In the genomic region with DNA sequence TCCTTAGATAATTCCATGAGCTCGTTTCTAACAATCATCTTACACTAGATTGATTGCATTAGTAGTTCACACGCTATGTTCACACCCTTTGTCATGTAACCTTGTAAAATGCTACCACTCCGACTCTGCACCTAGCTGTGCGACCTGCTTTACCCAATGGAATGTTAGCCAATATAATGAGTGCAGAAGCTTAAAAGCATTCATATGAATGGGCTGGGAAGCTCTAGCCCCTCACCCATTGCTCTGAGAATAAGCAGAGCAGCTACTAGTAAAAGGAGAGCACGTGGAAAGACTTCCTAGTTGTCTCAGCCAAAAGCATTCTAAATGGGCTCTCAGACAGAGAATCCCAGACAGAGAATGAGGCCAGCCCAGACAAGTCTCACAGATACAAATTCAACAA, we compare ENCODE assay signal across 31 cellular contexts.
"Had no signal": no experiment of that assay in that cellular context is flagged by ENCODE, and none has a peak within 500 bp of the region (broad histone marks: within the 10 kb centered on the region; RNA-seq: fewer than 3 reads in every experiment).

No MANE protein-coding gene starts in this region.

- ATAC-seq: activated CD4-positive, alpha-beta T cell treated with anti-CD3 and anti-CD28 coated beads for 36 hours; activated CD4-positive, CD25-positive, alpha-beta regulatory T cell treated with anti-CD3 and anti-CD28 coated beads, Interleukin-2, amount 50 U/mL, for 24 hours; activated CD8-positive, alpha-beta memory T cell treated with anti-CD3 and anti-CD28 coated beads, Interleukin-2, amount 10 ng/mL, durations not matched to agents 7 days and 5 days; activated CD8-positive, alpha-beta T cell treated with anti-CD3 and anti-CD28 coated beads, Interleukin-2, amount 10 ng/mL, durations not matched to agents 7 days and 5 days; activated naive CD4-positive, alpha-beta T cell treated with anti-CD3 and anti-CD28 coated beads, Interleukin-2, amount 50 U/mL, for 72 hours; body of pancreas had no signal

- H3K27ac ChIP-seq: adrenal gland, body of pancreas, brain microvascular endothelial cell, breast epithelium, VCaP had no signal

- H3K4me1 ChIP-seq: adrenal gland, body of pancreas, breast epithelium had no signal

- H3K9me3 ChIP-seq: adrenal gland, body of pancreas, breast epithelium had no signal

- H3K4me3 ChIP-seq: adrenal gland, body of pancreas, breast epithelium had no signal

- H3K36me3 ChIP-seq: adrenal gland, brain microvascular endothelial cell, breast epithelium had no signal

- H3K27me3 ChIP-seq: adrenal gland, body of pancreas, brain microvascular endothelial cell, breast epithelium had no signal

- DNase-seq: activated CD4-positive, alpha-beta memory T cell treated with anti-CD3 and anti-CD28 coated beads, Interleukin-2, amount 10 ng/mL, durations not matched to agents 7 days and 5 days; activated CD4-positive, alpha-beta T cell treated with anti-CD3 and anti-CD28 coated beads for 1 hour; activated CD4-positive, alpha-beta T cell treated with anti-CD3 and anti-CD28 coated beads for 36 hours; activated CD4-positive, alpha-beta T cell treated with anti-CD3 and anti-CD28 coated beads for 48 hours; activated CD4-positive, alpha-beta T cell treated with anti-CD3 and anti-CD28 coated beads, Interleukin-2, amount 10 ng/mL, durations not matched to agents 7 days and 5 days; activated CD4-positive, alpha-beta T cell treated with anti-CD3 and anti-CD28 coated beads, Interleukin-2, amount 50 U/mL, for 48 hours; activated CD4-positive, CD25-positive, alpha-beta regulatory T cell; activated CD8-positive, alpha-beta memory T cell treated with anti-CD3 and anti-CD28 coated beads for 24 hours; activated CD8-positive, alpha-beta memory T cell treated with anti-CD3 and anti-CD28 coated beads, Interleukin-2, amount 10 ng/mL, durations not matched to agents 7 days and 5 days; activated CD8-positive, alpha-beta memory T cell treated with anti-CD3 and anti-CD28 coated beads, Interleukin-2, amount 50 U/mL, for 48 hours; activated CD8-positive, alpha-beta T cell treated with anti-CD3 and anti-CD28 coated beads, Interleukin-2, amount 10 ng/mL, durations not matched to agents 7 days and 5 days; activated effector memory CD4-positive, alpha-beta T cell treated with Interleukin-2 at 50 U/mL for 16 hours; activated gamma-delta T cell; activated naive CD4-positive, alpha-beta T cell treated with anti-CD3 and anti-CD28 coated beads for 36 hours; activated naive CD4-positive, alpha-beta T cell treated with anti-CD3 and anti-CD28 coated beads, Interleukin-2, amount 50 U/mL, for 16 hours; activated naive CD8-positive, alpha-beta T cell treated with anti-CD3 and anti-CD28 coated beads for 36 hours; activated T-cell treated with anti-CD3 and anti-CD28 coated beads, Interleukin-2, amount 50 U/mL, for 24 hours; activated T-cell treated with anti-CD3 and anti-CD28 coated beads, Interleukin-2, amount 50 U/mL, for 48 hours; adrenal gland; amniotic stem cell; aorta; body of pancreas; central memory CD4-positive, alpha-beta T cell; T-helper 1 cell; T-helper 2 cell; T-helper 9 cell had no signal
